8 cellular contexts compared by ENCODE assay signal in the genomic region with DNA sequence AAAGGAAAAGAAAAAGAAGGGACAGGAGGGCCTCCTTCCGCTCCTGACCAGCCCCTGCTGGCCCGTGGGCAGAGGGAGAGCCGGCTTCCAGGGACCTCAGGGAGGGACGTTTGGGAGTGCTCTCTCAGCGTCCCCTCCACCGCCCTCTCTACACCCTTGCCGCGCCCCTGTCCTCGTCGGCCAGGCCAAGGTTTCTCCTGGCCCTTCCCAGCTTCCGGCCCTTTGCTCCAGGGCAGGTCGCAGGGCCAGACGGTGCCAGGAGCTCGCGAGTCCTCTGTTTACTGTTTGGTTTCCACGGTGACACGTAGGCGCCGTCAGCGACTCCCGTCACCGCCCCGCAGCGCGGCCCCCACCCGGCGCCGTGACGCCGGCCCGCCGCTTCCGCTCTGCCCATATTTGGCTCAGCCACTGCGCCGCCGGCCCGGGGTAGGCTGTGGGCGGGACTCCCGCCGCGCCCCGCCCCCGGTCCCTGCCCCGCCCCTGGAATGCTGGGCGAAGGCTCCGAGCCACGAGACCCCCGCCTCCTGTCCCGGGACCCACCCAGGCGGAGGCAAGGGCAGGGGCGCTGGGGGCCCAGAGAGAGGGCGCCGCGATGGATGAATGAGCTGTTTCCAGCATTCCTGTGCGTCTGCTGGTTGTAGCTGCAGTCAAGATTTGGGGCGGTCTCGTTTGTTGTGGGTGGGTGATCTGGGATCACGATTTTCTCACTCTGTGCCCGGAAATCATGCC. TPM values are rescaled to one million over a fixed set of nuclear protein-coding genes. Genes with fewer than 3 reads are reported as not detected.
A peak's percentile ranks its signal among the peaks of the same experiment; 100 is the strongest.
DNase-seq lines count a peak whose midpoint lies in the region; ATAC-seq and TF ChIP-seq lines count a peak whose summit lies in the region.

No MANE protein-coding gene starts in this region.

- no peaks in the 10 kb centered on the region for H3K9me3 ChIP-seq in BLaER1

- no peaks in the 10 kb centered on the region for H4K20me1 ChIP-seq in BLaER1

- no peaks in the 10 kb centered on the region for H3K27me3 ChIP-seq in BLaER1

- H3K4me3 Mint-ChIP-seq in activated CD4-positive, alpha-beta T cell treated with anti-CD3 and anti-CD28 coated beads, Interleukin-2, amount 10 ng/mL, durations not matched to agents 7 days and 5 days, result peak overlapping the region; percentile 75

- H3K4me2 ChIP-seq in BLaER1, result peak overlapping the region; percentile 97

- DNase-seq in NCI-H69 (lab: John Stamatoyannopoulos, UW), result peak; percentile 97
- peak; percentile 94 for DNase-seq in activated CD4-positive, alpha-beta T cell treated with anti-CD3 and anti-CD28 coated beads, Interleukin-2, amount 10 ng/mL, durations not matched to agents 7 days and 5 days
- DNase-seq in coronary artery (ENCODE audit: low spot score), result peak; percentile 99
- DNase-seq in left lobe of liver (ENCODE audit: low spot score), result peak; percentile 98
- peak; percentile 94 to 95 for DNase-seq in stimulated activated CD4-positive, alpha-beta T cell treated with anti-CD3 and anti-CD28 coated beads, Interleukin-2, amount 100 ng/mL, for 24 hours

- H3K27ac Mint-ChIP-seq in activated CD4-positive, alpha-beta T cell treated with anti-CD3 and anti-CD28 coated beads, Interleukin-2, amount 10 ng/mL, durations not matched to agents 7 days and 5 days, result peak overlapping the region; percentile 87

- peak overlapping the region; percentile 72 for H3K9ac ChIP-seq in BLaER1

- no peaks in the 10 kb centered on the region for H3K9me3 Mint-ChIP-seq in activated CD4-positive, alpha-beta T cell treated with anti-CD3 and anti-CD28 coated beads, Interleukin-2, amount 10 ng/mL, durations not matched to agents 7 days and 5 days

- H3K4me3 ChIP-seq in BLaER1 (peak overlapping the region; percentile 76), coronary artery (peak overlapping the region; percentile 89)

- no peaks in the 10 kb centered on the region for H3K36me3 Mint-ChIP-seq in activated CD4-positive, alpha-beta T cell treated with anti-CD3 and anti-CD28 coated beads, Interleukin-2, amount 10 ng/mL, durations not matched to agents 7 days and 5 days (ENCODE audit: low read depth)

- CTCF ChIA-PET in activated CD4-positive, alpha-beta T cell treated with anti-CD3 and anti-CD28 coated beads, Interleukin-2, amount 10 ng/mL, durations not matched to agents 7 days and 5 days (lab: Charles Lee), result interaction anchor here (0.6 to 2.3 kb wide), 11 partner anchors 10 to 167 kb away, joined by 3 to 15 read pairs (median 3); a partner anchor contains a TSS

- H3K4me1 ChIP-seq in BLaER1, result peaks cover 29% of the 10 kb centered on the region

- peaks cover 21% of the 10 kb centered on the region for H3K27me3 Mint-ChIP-seq in activated CD4-positive, alpha-beta T cell treated with anti-CD3 and anti-CD28 coated beads, Interleukin-2, amount 10 ng/mL, durations not matched to agents 7 days and 5 days

- POLR2A ChIA-PET in activated CD4-positive, alpha-beta T cell treated with anti-CD3 and anti-CD28 coated beads, Interleukin-2, amount 10 ng/mL, durations not matched to agents 7 days and 5 days (lab: Charles Lee), result interaction anchor here (0.8 kb wide), 1 partner anchor 216 kb away, joined by 3 read pairs; no protein-coding TSS in a partner anchor

- H3K36me3 ChIP-seq in BLaER1, result no peaks in the 10 kb centered on the region

- peaks cover 23% of the 10 kb centered on the region for H3K4me1 Mint-ChIP-seq in activated CD4-positive, alpha-beta T cell treated with anti-CD3 and anti-CD28 coated beads, Interleukin-2, amount 10 ng/mL, durations not matched to agents 7 days and 5 days

- H3K27ac ChIP-seq in BLaER1 (0 out of 2 replicates have a peak overlapping the region, but pooled peaks have one; percentile 23), coronary artery (peak overlapping the region; percentile 83 to 96)

- no peak for TF ChIP-seq CTCF in coronary artery (IDR thresholded peaks at IDR 0.05)

- ATAC-seq in GM19395 (IDR thresholded peaks at IDR 0.05; ENCODE audit: unreplicated experiment) (peak; percentile 95), HG03520 (IDR thresholded peaks at IDR 0.05; ENCODE audit: unreplicated experiment) (peak; percentile 91), left lobe of liver (peak; percentile 85)

RNA-seq across cellular contexts. Expression of a gene that starts 15.5 kb away (rescaled TPM):
- 10 to 100 TPM; 28.0 to 35.7 TPM for total RNA-seq in activated CD4-positive, alpha-beta T cell treated with anti-CD3 and anti-CD28 coated beads, Interleukin-2, amount 10 ng/mL, durations not matched to agents 7 days and 5 days
- 13.1 TPM for total RNA-seq in left lobe of liver

Comparison
In these comparisons a context has a peak if more than half of its experiments do, and no peak if none do; other contexts are left out.
1. Peak in every context shown above with its lines: DNase-seq, ATAC-seq, H3K4me3 ChIP-seq and H3K27ac ChIP-seq.